ENCODE assay signal across 7 cellular contexts in the genomic region with DNA sequence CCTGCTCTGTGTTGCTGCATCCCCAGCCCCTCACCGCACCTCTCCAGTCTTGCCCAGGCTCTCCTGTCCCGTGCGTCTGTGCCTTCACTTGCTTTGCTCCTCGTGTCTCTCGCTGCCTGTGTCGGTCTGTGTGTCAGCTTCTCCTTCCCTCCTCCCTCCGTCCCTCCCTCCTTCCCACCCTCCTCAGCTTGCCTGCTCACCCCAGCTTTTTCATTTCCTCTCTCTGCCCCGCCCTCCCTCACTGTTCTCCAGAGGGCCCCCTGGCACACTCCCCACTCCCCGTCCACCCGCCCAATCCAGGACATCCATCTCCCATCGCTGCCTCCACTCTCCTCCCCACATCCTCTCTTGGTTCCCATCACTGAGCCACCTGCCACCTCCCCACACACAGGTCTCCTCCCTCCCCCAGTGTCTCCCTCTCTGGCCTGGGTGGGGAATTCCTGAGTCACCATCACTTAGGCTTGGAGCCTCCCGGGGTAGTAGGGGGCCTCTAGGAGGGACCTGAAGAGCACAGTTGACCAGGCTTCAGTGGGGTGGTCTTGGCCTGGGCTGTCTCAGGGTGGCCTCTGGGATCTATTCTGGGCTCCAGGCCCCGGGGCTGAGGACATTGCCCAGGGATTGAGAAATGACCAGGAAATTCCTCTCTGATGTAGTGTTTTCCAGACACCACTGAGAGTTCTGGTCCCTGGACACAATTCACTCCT. TPM values are rescaled to one million over a fixed set of nuclear protein-coding genes. Genes with fewer than 3 reads are reported as not detected.
DNase-seq lines count a peak whose midpoint lies in the region; ATAC-seq and TF ChIP-seq lines count a peak whose summit lies in the region.

A gene with protein sequence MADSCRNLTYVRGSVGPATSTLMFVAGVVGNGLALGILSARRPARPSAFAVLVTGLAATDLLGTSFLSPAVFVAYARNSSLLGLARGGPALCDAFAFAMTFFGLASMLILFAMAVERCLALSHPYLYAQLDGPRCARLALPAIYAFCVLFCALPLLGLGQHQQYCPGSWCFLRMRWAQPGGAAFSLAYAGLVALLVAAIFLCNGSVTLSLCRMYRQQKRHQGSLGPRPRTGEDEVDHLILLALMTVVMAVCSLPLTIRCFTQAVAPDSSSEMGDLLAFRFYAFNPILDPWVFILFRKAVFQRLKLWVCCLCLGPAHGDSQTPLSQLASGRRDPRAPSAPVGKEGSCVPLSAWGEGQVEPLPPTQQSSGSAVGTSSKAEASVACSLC (minus strand): TSS at position 132 of the 704 bp plus-strand sequence. CDS start 864 bp downstream, outside the sequence.

- H3K4me3 ChIP-seq in Panc1 (ENCODE audit: low read depth in 2 of 2, low read length in 2 of 2) (no peak within 1 kb of the TSS), epithelial cell of esophagus (ENCODE audit: low read length) (no peak within 1 kb of the TSS), ovary (no peak within 1 kb of the TSS)

- TF ChIP-seq EP300 in ovary (IDR thresholded peaks at IDR 0.05) = peak; percentile 22

- POLR2A ChIA-PET in Panc1 (lab: Charles Lee) = interaction anchor here (0.6 kb wide), 1 partner anchor 192 kb away, joined by 3 read pairs; no protein-coding TSS in a partner anchor

- TF ChIP-seq POLR2A in GM18505 (IDR thresholded peaks at IDR 0.05; ENCODE audit: borderline replicate concordance, extremely low read depth, insufficient read depth, insufficient read length) (peak; percentile 32), ovary (IDR thresholded peaks at IDR 0.05) (peak; percentile 22)

- TF ChIP-seq CTCF in Panc1 (IDR thresholded peaks at IDR 0.05) = no peak
- TF ChIP-seq CTCF in epithelial cell of esophagus (IDR thresholded peaks at IDR 0.05; ENCODE audit: insufficient read depth, low read depth, low read length, missing control alignments) = no peak
- TF ChIP-seq CTCF in ovary (IDR thresholded peaks at IDR 0.05) = no peak

- H3K9me3 ChIP-seq in Panc1 (ENCODE audit: control insufficient read depth, insufficient read depth, low read depth, low read length) = no peaks in the 10 kb centered on the region
- no peaks in the 10 kb centered on the region for H3K9me3 ChIP-seq in ovary

- no peak for ATAC-seq in GM18505 (IDR thresholded peaks at IDR 0.05; ENCODE audit: unreplicated experiment)
- 0 out of 2 replicates have a peak, but pooled peaks have one; percentile 29 for ATAC-seq in Panc1
- no peak for ATAC-seq in GM19324 (IDR thresholded peaks at IDR 0.05; ENCODE audit: low FRiP score, unreplicated experiment)

- CTCF ChIA-PET in Panc1 (lab: Charles Lee) = no interaction called here

- H3K27me3 ChIP-seq in Panc1 (ENCODE audit: control insufficient read depth, insufficient read depth, low read length) = no peaks in the 10 kb centered on the region
- H3K27me3 ChIP-seq in ovary = no peaks in the 10 kb centered on the region

- no peak for DNase-seq in Panc1 (ENCODE audit: low read depth, low spot score)
- peak; percentile 39 for DNase-seq in epithelial cell of esophagus (ENCODE audit: low read depth)
- DNase-seq in ovary = peak in 1 of 5 donors; percentile 74
- DNase-seq in NCI-H1694 treated with DMSO at 0.1 percent for 48 hours (lab: John Stamatoyannopoulos, UW) = no peak
- no peak for DNase-seq in NCI-H1105 (lab: John Stamatoyannopoulos, UW)

- 25 to 43% (median 41%) methylated on average over 13 of the region's 13 CpGs for WGBS in ovary, 3 donors

- H3K4me1 ChIP-seq in Panc1 (ENCODE audit: control insufficient read depth, insufficient read depth, low read length) (no peaks in the 10 kb centered on the region), ovary (ENCODE audit: insufficient read depth) (no peaks in the 10 kb centered on the region)

- BruUV-seq in Panc1 (replicated peaks; lab: Mats Ljungman, UMichigan) = no TSS peak

- H3K36me3 ChIP-seq in Panc1 (ENCODE audit: control insufficient read depth, insufficient read depth, low read length) (no peaks in the 10 kb centered on the region), ovary (no peaks in the 10 kb centered on the region)

- H3K27ac ChIP-seq in Panc1 (ENCODE audit: low read length) (no peak within 1 kb of the TSS), ovary (peak within 1 kb of the TSS in 1 of 2 donors; percentile 21)

- in situ Hi-C loops in Panc1 (cut with HindIII; ENCODE audit: low pct_unique_long_range_greater_than_20kb, low sequenced_read_pairs) = no loop called here

- intact Hi-C loops in Panc1 (cut with micrococcal nuclease; ENCODE audit: unreplicated experiment) (no loop called here), ovary (cut with DNase I) (no loop called here)

RNA-seq across cellular contexts. Expression of the gene that starts here (rescaled TPM):
- total RNA-seq in Panc1 (2021; ENCODE audit: unreplicated experiment) = 0.08 TPM
- polyA plus RNA-seq in Panc1 (2012; ENCODE audit: insufficient read length) = not detected
- total RNA-seq in ovary = 1 to 10 TPM in 3 of 7 donors, under 1 TPM in 4; 0.24 to 1.5 (median 0.71) TPM
- 1 to 10 TPM in 1 of 2 donors, under 1 TPM in 1; 0.55 to 1.8 TPM for polyA plus RNA-seq in ovary

Comparison
In these comparisons a context has a peak if more than half of its experiments do, and no peak if none do; other contexts are left out.
1. Peak in ATAC-seq in Panc1; RNA of the gene not detected or under 1 TPM.